Comparison of ENCODE assay signal across 8 cellular contexts in genomic region chr6:129748212-129748900, GRCh38. TPM values are rescaled to one million over a fixed set of nuclear protein-coding genes. Genes with fewer than 3 reads are reported as not detected.
DNase-seq lines count a peak whose midpoint lies in the region; TF ChIP-seq lines count a peak whose summit lies in the region.

No MANE protein-coding gene starts in this region.

- H3K27ac Mint-ChIP-seq in progenitor cell of endocrine pancreas: no peak overlapping the region

- no peak for TF ChIP-seq CTCF in GM13977 (IDR thresholded peaks at IDR 0.05; ENCODE audit: extremely low read depth, insufficient read depth, missing control alignments)
- no peak for TF ChIP-seq CTCF in progenitor cell of endocrine pancreas (IDR thresholded peaks at IDR 0.05; ENCODE audit: unreplicated experiment)

- peak; percentile 50 for DNase-seq in GM13977 (ENCODE audit: low spot score)
- DNase-seq in HCEC 1CT: peak; percentile 47
- peak; percentile 75 for DNase-seq in MV-4-11 (lab: John Stamatoyannopoulos, UW)
- DNase-seq in activated CD8-positive, alpha-beta memory T cell treated with anti-CD3 and anti-CD28 coated beads for 48 hours (ENCODE audit: low read depth in 2 of 3, low spot score in 2 of 3): peak in 2 of 3 experiments; percentile 23 to 42
- peak; percentile 74 for DNase-seq in fibroblast of the conjunctiva (ENCODE audit: low read depth)
- peak; percentile 5 to 20 for DNase-seq in stimulated activated CD4-positive, alpha-beta T cell treated with anti-CD3 and anti-CD28 coated beads, Interleukin-15, amount 100 ng/mL, for 1 hour (ENCODE audit: low read depth in 1 of 2, low spot score in 1 of 2)
- no peak for DNase-seq in cortex of kidney (lab: John Stamatoyannopoulos, UW)
- DNase-seq in progenitor cell of endocrine pancreas (ENCODE audit: low spot score, unreplicated experiment): no peak

- H3K4me3 Mint-ChIP-seq in progenitor cell of endocrine pancreas (ENCODE audit: low read depth): no peak overlapping the region

- peaks cover 3% of the 10 kb centered on the region for H3K27me3 Mint-ChIP-seq in progenitor cell of endocrine pancreas

- no peaks in the 10 kb centered on the region for H3K36me3 Mint-ChIP-seq in progenitor cell of endocrine pancreas (ENCODE audit: insufficient read depth)

- H3K4me1 Mint-ChIP-seq in progenitor cell of endocrine pancreas (ENCODE audit: low read depth): no peaks in the 10 kb centered on the region

- H3K9me3 Mint-ChIP-seq in progenitor cell of endocrine pancreas (ENCODE audit: low read depth): no peaks in the 10 kb centered on the region

- in situ Hi-C loops in GM13977 (cut with MboI; ENCODE audit: low pct_unique_long_range_greater_than_20kb, low sequenced_read_pairs, unreplicated experiment): no loop called here

RNA-seq across cellular contexts. Expression of gene ARHGAP18, which starts 38.4 kb away (rescaled TPM):
- total RNA-seq in progenitor cell of endocrine pancreas: 24.9 and 26.9 TPM in 2 replicates

Comparison
In these comparisons a context has a peak if more than half of its experiments do, and no peak if none do; other contexts are left out.
1. DNase-seq: peak in GM13977 (single experiment), HCEC 1CT (single experiment), MV-4-11 (single experiment), activated CD8-positive, alpha-beta memory T cell treated with anti-CD3 and anti-CD28 coated beads for 48 hours (2 of 3), fibroblast of the conjunctiva (single experiment) and stimulated activated CD4-positive, alpha-beta T cell treated with anti-CD3 and anti-CD28 coated beads, Interleukin-15, amount 100 ng/mL, for 1 hour (2 of 2); none in cortex of kidney (single experiment) and progenitor cell of endocrine pancreas (single experiment).